8 cellular contexts compared by ENCODE assay signal in the genomic region with DNA sequence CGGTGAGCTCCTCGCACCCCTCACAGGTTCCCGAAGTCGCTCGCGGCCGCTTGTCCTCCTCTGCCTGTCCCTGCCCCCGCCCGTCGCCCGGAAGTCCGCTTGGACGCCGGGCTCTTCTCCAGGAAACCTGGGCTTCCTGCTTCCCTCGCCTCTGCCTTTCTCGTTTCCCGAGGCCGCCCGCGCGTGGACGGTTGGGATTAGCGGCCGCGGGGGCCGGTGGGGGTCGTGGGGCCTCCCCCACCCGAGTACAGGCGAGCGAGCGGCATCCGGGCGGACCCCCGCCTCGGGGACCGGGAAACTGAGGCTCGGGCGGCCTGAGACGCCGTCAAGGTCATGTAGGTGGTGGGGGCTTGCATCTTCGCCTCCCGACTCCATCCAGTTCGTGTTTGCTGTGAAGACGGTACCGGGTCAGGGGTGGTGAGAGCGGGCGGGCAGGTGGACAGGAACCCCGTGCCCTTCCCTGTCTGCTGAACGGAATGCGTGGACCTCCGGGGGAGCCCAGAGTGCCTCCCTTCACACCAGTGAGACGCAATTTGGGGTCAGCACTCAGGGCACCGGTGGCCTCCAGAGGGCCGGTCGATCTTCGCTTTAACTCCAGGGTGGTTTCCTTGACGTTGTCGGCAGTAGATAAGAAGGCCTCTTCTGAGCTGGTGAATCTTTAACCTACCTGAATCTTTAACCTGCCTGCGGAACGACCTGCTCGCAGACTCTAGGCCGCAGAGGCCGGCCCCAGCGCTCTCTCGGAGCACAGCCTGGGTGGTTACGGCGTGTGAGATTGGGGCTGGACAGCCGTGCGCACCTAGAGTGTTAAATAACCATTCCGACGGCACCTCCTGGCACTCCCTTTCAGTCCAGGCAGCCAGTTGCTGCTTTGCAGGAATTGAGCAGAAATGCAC. TPM values are rescaled to one million over a fixed set of nuclear protein-coding genes. Genes with fewer than 3 reads are reported as not detected.
A peak's percentile ranks its signal among the peaks of the same experiment; 100 is the strongest.
DNase-seq lines count a peak whose midpoint lies in the region; ATAC-seq and TF ChIP-seq lines count a peak whose summit lies in the region.

No MANE protein-coding gene starts in this region.

- peaks cover 45% of the 10 kb centered on the region for H3K4me1 ChIP-seq in adipocyte (ENCODE audit: control insufficient read depth, insufficient read depth, low read length)
- H3K4me1 ChIP-seq in right atrium auricular region, result peaks cover 0 to 62% of the 10 kb centered on the region in 2 donors
- H3K4me1 ChIP-seq in sigmoid colon, result peaks cover 3 to 66% (median 59%) of the 10 kb centered on the region in 4 donors

- intact Hi-C loops in sigmoid colon (cut with DNase I), result loop anchor here (1.0 to 10.0 kb wide), 8 partner anchors 19 to 538 kb away; a partner anchor contains a TSS

- CTCF ChIA-PET in AG04450 (lab: Charles Lee), result interaction anchor here (0.6 to 1.4 kb wide), 2 partner anchors 540 to 1535 kb away, joined by 3 to 6 read pairs; no protein-coding TSS in a partner anchor

- TF ChIP-seq EP300 in sigmoid colon (IDR thresholded peaks at IDR 0.05), result no peak

- no peaks in the 10 kb centered on the region for H3K36me3 ChIP-seq in adipocyte (ENCODE audit: control insufficient read depth, insufficient read depth, low read length, severe bottlenecking)
- peaks cover 7% of the 10 kb centered on the region for H3K36me3 ChIP-seq in right atrium auricular region
- H3K36me3 ChIP-seq in sigmoid colon, result no peaks in the 10 kb centered on the region

- H3K9ac ChIP-seq in adipocyte (ENCODE audit: low read length), result peak overlapping the region; percentile 97

- TF ChIP-seq CTCF in AG04450 (IDR thresholded peaks at IDR 0.05; ENCODE audit: low read depth, low read length), result no peak
- TF ChIP-seq CTCF in LNCaP clone FGC (IDR thresholded peaks at IDR 0.05; ENCODE audit: control insufficient read depth, extremely low read depth, insufficient read depth), result no peak
- no peak for TF ChIP-seq CTCF in right atrium auricular region (IDR thresholded peaks at IDR 0.05)
- no peak for TF ChIP-seq CTCF in sigmoid colon (IDR thresholded peaks at IDR 0.05)

- 0% methylated on average over 71 of the region's 71 CpGs for WGBS in sigmoid colon, 2 donors

- ATAC-seq in GM19043 (IDR thresholded peaks at IDR 0.05; ENCODE audit: low read depth, unreplicated experiment), result peak; percentile 4

- H3K27me3 ChIP-seq in AG04450 (ENCODE audit: control insufficient read depth, insufficient read depth, low read length) (no peaks in the 10 kb centered on the region), adipocyte (replicated peaks; ENCODE audit: control insufficient read depth, insufficient read depth, low read length) (no peaks in the 10 kb centered on the region), right atrium auricular region (no peaks in the 10 kb centered on the region), sigmoid colon (no peaks in the 10 kb centered on the region)

- H3K4me3 ChIP-seq in AG04450 (ENCODE audit: low read depth, low read length) (peak overlapping the region; percentile 99), LNCaP clone FGC (ENCODE audit: low read depth, low read length) (peak overlapping the region; percentile 97), adipocyte (ENCODE audit: low read length) (peak overlapping the region; percentile 89), right atrium auricular region (peak overlapping the region; percentile 78 to 100), sigmoid colon (peak overlapping the region; percentile 77 to 99 (median 90))

- POLR2A ChIA-PET in AG04450 (lab: Yijun Ruan, JAX), result interaction anchor here (0.6 kb wide), 1 partner anchor 289 kb away, joined by 3 read pairs; no protein-coding TSS in a partner anchor

- no peak for TF ChIP-seq POLR2A in sigmoid colon (IDR thresholded peaks at IDR 0.05)

- peaks cover 8% of the 10 kb centered on the region; the same call in 1 of the 2 replicates for H3K9me3 ChIP-seq in AG04450 (ENCODE audit: control insufficient read depth, insufficient read depth, low read length)
- no peaks in the 10 kb centered on the region for H3K9me3 ChIP-seq in adipocyte (ENCODE audit: control insufficient read depth, low read length)
- no peaks in the 10 kb centered on the region for H3K9me3 ChIP-seq in right atrium auricular region
- no peaks in the 10 kb centered on the region for H3K9me3 ChIP-seq in sigmoid colon

- no peak for DNase-seq in AG04450 (ENCODE audit: low read depth, low spot score)
- DNase-seq in LNCaP clone FGC (ENCODE audit: low read depth), result no peak
- DNase-seq in adipocyte (ENCODE audit: low read depth), result peak; percentile 62
- DNase-seq in right atrium auricular region (ENCODE audit: low spot score), result no peak
- peak; percentile 87 for DNase-seq in sigmoid colon
- no peak for DNase-seq in NK-92 (lab: John Stamatoyannopoulos, UW; ENCODE audit: unreplicated experiment)
- no peak for DNase-seq in DMS114 treated with DMSO at 0.1 percent for 48 hours (lab: John Stamatoyannopoulos, UW; ENCODE audit: unreplicated experiment)

- peak overlapping the region; percentile 73 for H3K27ac ChIP-seq in AG04450 (ENCODE audit: low read depth, low read length)
- peak overlapping the region; percentile 96 to 97 for H3K27ac ChIP-seq in right atrium auricular region
- H3K27ac ChIP-seq in sigmoid colon, result peak overlapping the region; percentile 94 to 99 (median 98)

RNA-seq across cellular contexts. Expression of a gene that starts 0.7 kb away (rescaled TPM):
- 445 and 528 TPM in 2 replicates for polyA plus RNA-seq in AG04450 (2011; rRNA removed)
- polyA minus RNA-seq in AG04450 (2011; rRNA and poly(A)+ RNA removed), result 703 and 979 TPM in 2 replicates
- 100 to 1,000 TPM; 375 to 422 TPM for total RNA-seq in right atrium auricular region
- 100 to 1,000 TPM; 212 to 250 (median 225) TPM for total RNA-seq in sigmoid colon
- 100 to 1,000 TPM; 345 to 482 (median 479) TPM for polyA plus RNA-seq in sigmoid colon

RNA-seq across cellular contexts. Expression of a gene that starts 19.9 kb away (rescaled TPM):
- 3.6 and 4.4 TPM in 2 replicates for polyA plus RNA-seq in AG04450 (2011; rRNA removed)
- polyA minus RNA-seq in AG04450 (2011; rRNA and poly(A)+ RNA removed), result 0.51 and 0.70 TPM in 2 replicates
- total RNA-seq in right atrium auricular region, result 1 to 10 TPM; 4.5 to 4.9 TPM
- total RNA-seq in sigmoid colon, result 10 to 100 TPM in 3 of 4 donors, 1 to 10 TPM in 1; 7.8 to 18.1 (median 13.0) TPM
- polyA plus RNA-seq in sigmoid colon, result 10 to 100 TPM in 1 of 3 donors, 1 to 10 TPM in 2; 8.8 to 17.9 (median 9.0) TPM

RNA-seq across cellular contexts. Expression of a gene that starts 25.9 kb away (rescaled TPM):
- polyA plus RNA-seq in AG04450 (2011; rRNA removed) (33.4 and 52.9 TPM in 2 replicates), sigmoid colon (10 to 100 TPM; 53.5 to 77.4 (median 58.0) TPM)
- polyA minus RNA-seq in AG04450 (2011; rRNA and poly(A)+ RNA removed), result 11.7 and 13.5 TPM in 2 replicates
- total RNA-seq in right atrium auricular region (10 to 100 TPM; 76.6 to 81.2 TPM), sigmoid colon (10 to 100 TPM; 62.0 to 90.6 (median 79.3) TPM)

RNA-seq across cellular contexts. Expression of a gene that starts 56.9 kb away (rescaled TPM):
- polyA plus RNA-seq in AG04450 (2011; rRNA removed) (177 and 230 TPM in 2 replicates), sigmoid colon (100 to 1,000 TPM; 391 to 668 (median 656) TPM)
- 59.6 and 84.3 TPM in 2 replicates for polyA minus RNA-seq in AG04450 (2011; rRNA and poly(A)+ RNA removed)
- total RNA-seq in right atrium auricular region (100 to 1,000 TPM; 179 to 277 TPM), sigmoid colon (100 to 1,000 TPM; 225 to 366 (median 303) TPM)

Comparison
In these comparisons a context has a peak if more than half of its experiments do, and no peak if none do; other contexts are left out.
1. DNase-seq: peak in adipocyte (single experiment) and sigmoid colon (single experiment); none in AG04450 (single experiment), LNCaP clone FGC (single experiment), right atrium auricular region (single experiment), NK-92 (single experiment) and DMS114 treated with DMSO at 0.1 percent for 48 hours (single experiment).
2. Peak in every context shown above with its lines, with median percentiles within 50 percentile points of each other: H3K27ac ChIP-seq and H3K4me3 ChIP-seq.